2 cellular contexts compared by ENCODE assay signal in the genomic region with DNA sequence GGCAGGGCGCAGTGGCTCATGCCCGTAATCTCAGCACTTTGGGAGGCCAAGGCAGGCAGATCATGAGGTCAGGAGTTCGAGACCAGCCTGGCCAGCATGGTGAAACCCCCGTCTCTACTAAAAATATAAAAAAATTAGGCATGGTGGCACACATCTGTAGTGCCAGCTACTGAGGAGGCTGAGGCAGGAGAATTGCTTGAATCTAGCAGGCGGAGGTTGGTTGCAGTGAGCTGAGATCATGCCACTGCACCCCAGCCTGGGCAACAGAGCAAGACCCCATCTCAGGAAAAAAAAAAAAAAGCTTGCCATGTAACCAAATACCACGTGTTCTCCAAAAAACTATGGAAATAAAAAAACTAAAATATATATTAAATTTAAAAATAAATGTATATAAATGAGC.
TF ChIP-seq lines count a peak whose summit lies in the region.

No MANE protein-coding gene starts in this region.

TF ChIP-seq in HEK293, 187 proteins besides CTCF, POLR2A, EP300 and RAD21:
- TF ChIP-seq ZNF121 (tag by site-specific recombination; IDR thresholded peaks at IDR 0.05), result 0 out of 2 replicates have a peak, but pooled peaks have one; percentile 51
TF ChIP-seq in HEK293: peak in this region for 1; not testable (repeated sequence) for 186.

TF ChIP-seq in HepG2, 621 proteins besides CTCF, POLR2A, EP300 and RAD21:
- TF ChIP-seq ZNF121 (CRISPR knock-in tag; IDR thresholded peaks at IDR 0.05), result peak; percentile 45; the same call in 1 of the 2 replicates
TF ChIP-seq in HepG2: peak in this region for 1; not testable (repeated sequence) for 620.
